Comparison of ENCODE assay signal across 1 cellular context in genomic region chr5:76657683-76658311, GRCh38.
TF ChIP-seq lines count a peak whose summit lies in the region.

No MANE protein-coding gene starts in this region.

TF ChIP-seq in K562, 482 proteins besides CTCF, POLR2A, EP300 and RAD21 (continued from another document and continues in another):
- TF ChIP-seq RERE (CRISPR knock-in tag; IDR thresholded peaks at IDR 0.05; ENCODE audit: borderline replicate concordance) (no peak), ZNF217 (CRISPR knock-in tag; IDR thresholded peaks at IDR 0.05) (no peak), IRF9 (tag; IDR thresholded peaks at IDR 0.05) (no peak), SMARCB1 (IDR thresholded peaks at IDR 0.05; ENCODE audit: insufficient read length, low read depth) (no peak), ZHX1 (conservative IDR thresholded peaks at IDR 0.05; ENCODE audit: low read length) (no peak), USF2 (CRISPR knock-in tag; IDR thresholded peaks at IDR 0.05) (no peak), CGGBP1 (CRISPR knock-in tag; IDR thresholded peaks at IDR 0.05) (no peak; the same call in 1 of the 2 replicates), PCBP2 (IDR thresholded peaks at IDR 0.05; ENCODE audit: low read depth, low read length, poor library complexity, severe bottlenecking) (no peak), SRSF7 (optimal IDR thresholded peaks at IDR 0.05; ENCODE audit: low read depth, low read length) (no peak), CTCFL (IDR thresholded peaks at IDR 0.05; ENCODE audit: borderline replicate concordance, insufficient read depth, low read depth, low read length, poor library complexity, severe bottlenecking) (no peak), POLR3G (IDR thresholded peaks at IDR 0.05; ENCODE audit: extremely low read depth, insufficient read length, insufficient replicate concordance) (no peak), MAX (CRISPR knock-in tag; IDR thresholded peaks at IDR 0.05) (no peak), ZNF3 (CRISPR knock-in tag; IDR thresholded peaks at IDR 0.05) (no peak), ZNF24 (IDR thresholded peaks at IDR 0.05) (peak; percentile 68; the same call in 1 of the 2 replicates), SNAPC5 (CRISPR knock-in tag; IDR thresholded peaks at IDR 0.05) (no peak), ARID1B (IDR thresholded peaks at IDR 0.05) (peak; percentile 100), NRF1 (conservative IDR thresholded peaks at IDR 0.05 in 1 of 2, IDR thresholded peaks at IDR 0.05 in 1 of 2) (no peak), CREB3 (tag; conservative IDR thresholded peaks at IDR 0.05; ENCODE audit: low read depth) (no peak), BHLHE40 (IDR thresholded peaks at IDR 0.05; ENCODE audit: low read length) (no peak; the same call in 1 of the 2 replicates), ZZZ3 (IDR thresholded peaks at IDR 0.05) (no peak), ZNF280A (IDR thresholded peaks at IDR 0.05; ENCODE audit: low read depth, partially characterized antibody) (no peak), E2F6 (IDR thresholded peaks at IDR 0.05; ENCODE audit: borderline replicate concordance in 1 of 2, extremely low read depth in 1 of 2, insufficient read depth in 1 of 2, insufficient read length in 1 of 2, low read depth in 1 of 2, low read length in 1 of 2, poor library complexity in 1 of 2, severe bottlenecking in 1 of 2) (no peak), MLX (CRISPR knock-in tag; conservative IDR thresholded peaks at IDR 0.05) (no peak), PHTF2 (CRISPR knock-in tag; IDR thresholded peaks at IDR 0.05) (no peak), ILF3 (IDR thresholded peaks at IDR 0.05; ENCODE audit: borderline replicate concordance) (no peak), MCM5 (IDR thresholded peaks at IDR 0.05; ENCODE audit: low read depth) (no peak), HNRNPK (IDR thresholded peaks at IDR 0.05; ENCODE audit: low read depth, low read length, poor library complexity, severe bottlenecking) (no peak), WHSC1 (IDR thresholded peaks at IDR 0.05; ENCODE audit: low read length) (no peak), ELF4 (CRISPR knock-in tag; IDR thresholded peaks at IDR 0.05) (peak; percentile 95), ZNF184 (CRISPR knock-in tag; IDR thresholded peaks at IDR 0.05) (no peak), HNRNPUL1 (IDR thresholded peaks at IDR 0.05; ENCODE audit: low read length) (no peak), TEAD1 (CRISPR knock-in tag; IDR thresholded peaks at IDR 0.05) (peak; percentile 79 to 96; a peak in 3 of 4 replicates), AFF4 (CRISPR knock-in tag; IDR thresholded peaks at IDR 0.05) (no peak), ZBTB43 (CRISPR knock-in tag; IDR thresholded peaks at IDR 0.05) (no peak)
